ENCODE assay signal across 27 cellular contexts in the genomic region with DNA sequence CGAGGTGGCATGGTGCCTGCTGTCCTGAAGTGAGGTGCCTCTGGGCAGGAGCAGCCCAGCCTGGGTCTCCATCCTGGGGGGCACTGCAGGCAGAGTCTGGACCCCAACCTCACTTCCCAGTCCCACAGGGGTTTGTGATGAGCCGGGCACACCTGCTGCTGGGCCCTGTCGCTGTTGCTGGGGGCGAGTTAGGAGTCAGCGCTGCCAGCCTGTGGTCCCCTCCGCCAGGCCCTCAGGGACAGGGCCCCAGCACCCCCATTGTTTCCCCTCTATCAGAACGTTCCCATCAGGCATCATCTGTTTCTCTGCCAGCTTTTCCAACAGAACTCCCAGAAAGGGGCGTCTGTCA.
"Had no signal": no experiment of that assay in that cellular context is flagged by ENCODE, and none has a peak within 500 bp of the region (broad histone marks: within the 10 kb centered on the region; RNA-seq: fewer than 3 reads in every experiment).

No MANE protein-coding gene starts in this region.

- ATAC-seq: natural killer cell treated with Interleukin-12 subunit alpha and Interleukin-12 subunit beta and Interleukin-15 and Interleukin-18, amount 100 ng/mL, for 72 hours; psoas muscle; right cardiac atrium; right lobe of liver; stimulated activated effector memory CD8-positive, alpha-beta T cell treated with anti-CD3 and anti-CD28 coated beads, Interleukin-12 subunit alpha, Interleukin-12 subunit beta, amount 100 ng/mL, for 72 hours; stimulated activated naive B cell treated with anti-CD40 and anti-IgM and Interleukin-4, amounts not matched to agents 10 μg/mL and 1 μg/mL and 100 μg/mL, for 72 hours had no signal

- H3K36me3 Mint-ChIP-seq: natural killer cell treated with Interleukin-12 subunit alpha and Interleukin-12 subunit beta and Interleukin-15 and Interleukin-18, amount 100 ng/mL, for 72 hours; stimulated activated effector memory CD8-positive, alpha-beta T cell treated with anti-CD3 and anti-CD28 coated beads, Interleukin-12 subunit alpha, Interleukin-12 subunit beta, amount 100 ng/mL, for 72 hours had no signal

- H3K27ac Mint-ChIP-seq: natural killer cell treated with Interleukin-12 subunit alpha and Interleukin-12 subunit beta and Interleukin-15 and Interleukin-18, amount 100 ng/mL, for 72 hours; progenitor cell of endocrine pancreas; stimulated activated effector memory CD8-positive, alpha-beta T cell treated with anti-CD3 and anti-CD28 coated beads, Interleukin-12 subunit alpha, Interleukin-12 subunit beta, amount 100 ng/mL, for 72 hours; stimulated activated naive B cell treated with anti-CD40 and anti-IgM and Interleukin-4, amounts not matched to agents 10 μg/mL and 1 μg/mL and 100 μg/mL, for 72 hours; stimulated activated naive CD8-positive, alpha-beta T cell treated with anti-CD3 and anti-CD28 coated beads, Interleukin-15, Interleukin-2, amounts not matched to agents 100 ng/mL and 50 ng/mL, for 24 hours had no signal

- H3K9me3 ChIP-seq: ovary, psoas muscle, right lobe of liver, sigmoid colon, stomach, thoracic aorta, thyroid gland, tibial nerve, upper lobe of left lung, vagina had no signal

- H3K9ac ChIP-seq: parathyroid adenoma had no signal

- H3K4me3 ChIP-seq: ovary, psoas muscle, right lobe of liver, sigmoid colon, stomach, thoracic aorta, thyroid gland, tibial nerve, upper lobe of left lung, vagina had no signal

- H3K4me1 Mint-ChIP-seq: neural crest cell; stimulated activated naive B cell treated with anti-CD40 and anti-IgM and Interleukin-4, amounts not matched to agents 10 μg/mL and 1 μg/mL and 100 μg/mL, for 72 hours had no signal

- H3K9me3 Mint-ChIP-seq: natural killer cell treated with Interleukin-12 subunit alpha and Interleukin-12 subunit beta and Interleukin-15 and Interleukin-18, amount 100 ng/mL, for 72 hours; nephron progenitor cell; neural crest cell; stimulated activated effector memory CD8-positive, alpha-beta T cell treated with anti-CD3 and anti-CD28 coated beads, Interleukin-12 subunit alpha, Interleukin-12 subunit beta, amount 100 ng/mL, for 72 hours; stimulated activated naive B cell treated with anti-CD40 and anti-IgM and Interleukin-4, amounts not matched to agents 10 μg/mL and 1 μg/mL and 100 μg/mL, for 72 hours; stimulated activated naive CD8-positive, alpha-beta T cell treated with anti-CD3 and anti-CD28 coated beads, Interleukin-15, Interleukin-2, amounts not matched to agents 100 ng/mL and 50 ng/mL, for 24 hours had no signal

- H2AFZ ChIP-seq: parathyroid adenoma had no signal

- H3K4me3 Mint-ChIP-seq: natural killer cell treated with Interleukin-12 subunit alpha and Interleukin-12 subunit beta and Interleukin-15 and Interleukin-18, amount 100 ng/mL, for 72 hours; nephron progenitor cell; neural crest cell; stimulated activated effector memory CD8-positive, alpha-beta T cell treated with anti-CD3 and anti-CD28 coated beads, Interleukin-12 subunit alpha, Interleukin-12 subunit beta, amount 100 ng/mL, for 72 hours; stimulated activated naive B cell treated with anti-CD40 and anti-IgM and Interleukin-4, amounts not matched to agents 10 μg/mL and 1 μg/mL and 100 μg/mL, for 72 hours; stimulated activated naive CD8-positive, alpha-beta T cell treated with anti-CD3 and anti-CD28 coated beads, Interleukin-15, Interleukin-2, amounts not matched to agents 100 ng/mL and 50 ng/mL, for 24 hours had no signal

- H3K79me2 ChIP-seq: parathyroid adenoma had no signal

- H3K27me3 ChIP-seq: ovary, right lobe of liver, sigmoid colon, stomach, thyroid gland, tibial nerve, upper lobe of left lung, vagina had no signal

- DNase-seq: nephron progenitor cell; occipital lobe; psoas muscle; right cardiac atrium; right lobe of liver; sigmoid colon; small intestine; stimulated activated CD4-positive, alpha-beta T cell treated with anti-CD3 and anti-CD28 coated beads, Interleukin-15, amount 100 ng/mL, for 24 hours; stimulated activated CD4-positive, alpha-beta T cell treated with anti-CD3 and anti-CD28 coated beads, Interleukin-2, amount 100 ng/mL, for 24 hours; stimulated activated CD4-positive, alpha-beta T cell treated with anti-CD3 and anti-CD28 coated beads, Interleukin-2, amount 100 ng/mL, for 48 hours; stimulated activated CD4-positive, alpha-beta T cell treated with anti-CD3 and anti-CD28 coated beads, Interleukin-4, amount 100 ng/mL, for 24 hours; stimulated activated naive B cell treated with anti-CD40 and anti-IgM and Interleukin-4, amounts not matched to agents 10 μg/mL and 1 μg/mL and 100 μg/mL, for 72 hours; stimulated activated naive CD4-positive, alpha-beta T cell treated with Interleukin-2 at 50 U/mL for 16 hours; stomach; thyroid gland; trophoblast cell; upper lobe of left lung had no signal

- H3K4me1 ChIP-seq: parathyroid adenoma, psoas muscle, right lobe of liver, thyroid gland, tibial nerve, upper lobe of left lung, vagina had no signal

- H3K36me3 ChIP-seq: right lobe of liver had no signal

- H3K27ac ChIP-seq: ovary, parathyroid adenoma, psoas muscle, right lobe of liver, sigmoid colon, stomach, thoracic aorta, thyroid gland, tibial nerve, upper lobe of left lung, vagina had no signal

- H3K27me3 Mint-ChIP-seq: natural killer cell treated with Interleukin-12 subunit alpha and Interleukin-12 subunit beta and Interleukin-15 and Interleukin-18, amount 100 ng/mL, for 72 hours; progenitor cell of endocrine pancreas; stimulated activated naive B cell treated with anti-CD40 and anti-IgM and Interleukin-4, amounts not matched to agents 10 μg/mL and 1 μg/mL and 100 μg/mL, for 72 hours; stimulated activated naive CD8-positive, alpha-beta T cell treated with anti-CD3 and anti-CD28 coated beads, Interleukin-15, Interleukin-2, amounts not matched to agents 100 ng/mL and 50 ng/mL, for 24 hours had no signal
